ENCODE assay signal across 27 cellular contexts in genomic region chr2:63283273-63283672, GRCh38.
"Had no signal": no experiment of that assay in that cellular context is flagged by ENCODE, and none has a peak within 500 bp of the region (broad histone marks: within the 10 kb centered on the region; RNA-seq: fewer than 3 reads in every experiment).

No MANE protein-coding gene starts in this region.

- ATAC-seq: naive thymus-derived CD8-positive, alpha-beta T cell; natural killer cell treated with Interleukin-12 subunit alpha and Interleukin-12 subunit beta and Interleukin-15 and Interleukin-18, amount 100 ng/mL, for 72 hours; pancreas; psoas muscle; right cardiac atrium; sciatic nerve; stimulated activated naive B cell treated with anti-CD40 and anti-IgM and Interleukin-4, amounts not matched to agents 10 μg/mL and 1 μg/mL and 100 μg/mL, for 72 hours had no signal

- H3K4me1 ChIP-seq: pancreas, psoas muscle, spleen, stomach, thyroid gland, tibial nerve, upper lobe of left lung, vagina had no signal

- FAIRE-seq: pancreas, urothelium cell line had no signal

- H3K27ac ChIP-seq: neutrophil, pancreas, psoas muscle, skin epidermis, spleen, stomach, thoracic aorta, thyroid gland, tibial nerve, upper lobe of left lung, vagina had no signal

- H3K27me3 ChIP-seq: neutrophil, pancreas, spleen, stomach, thyroid gland, tibial nerve, upper lobe of left lung, vagina had no signal

- H3K36me3 ChIP-seq: neutrophil, pancreas, spleen, stomach, thoracic aorta, thyroid gland, upper lobe of left lung, vagina had no signal

- H3K9me3 ChIP-seq: pancreas, thyroid gland had no signal

- DNase-seq: naive thymus-derived CD8-positive, alpha-beta T cell; nephron progenitor cell; nucleus accumbens; pancreas; psoas muscle; right cardiac atrium; spleen; stimulated activated CD4-positive, alpha-beta T cell treated with anti-CD3 and anti-CD28 coated beads, Interleukin-12 subunit alpha, Interleukin-12 subunit beta, amount 100 ng/mL, for 4 hours; stimulated activated CD4-positive, alpha-beta T cell treated with anti-CD3 and anti-CD28 coated beads, Interleukin-1b, Interleukin-23, amount 100 ng/mL, for 48 hours; stimulated activated CD4-positive, alpha-beta T cell treated with anti-CD3 and anti-CD28 coated beads, Interleukin-4, amount 100 ng/mL, for 1 hour; stimulated activated CD4-positive, alpha-beta T cell treated with anti-CD3 and anti-CD28 coated beads, Interleukin-4, amount 100 ng/mL, for 4 hours; stimulated activated CD8-positive, alpha-beta memory T cell treated with anti-CD3 and anti-CD28 coated beads, Interleukin-4, amount 100 ng/mL, for 48 hours; stimulated activated naive B cell treated with anti-CD40 and anti-IgM and Interleukin-4, amounts not matched to agents 10 μg/mL and 1 μg/mL and 100 μg/mL, for 72 hours; stimulated activated naive CD4-positive, alpha-beta T cell treated with Interleukin-2 at 50 U/mL for 16 hours; stomach; thyroid gland; trophoblast cell; upper lobe of left lung had no signal

- H3K4me3 ChIP-seq: pancreas, psoas muscle, skin epidermis, smooth muscle cell, spleen, stomach, thoracic aorta, thyroid gland, tibial nerve, upper lobe of left lung, vagina had no signal

- H3K4me2 ChIP-seq: smooth muscle cell had no signal
